ENCODE assay signal across 1 cellular context in the genomic region with DNA sequence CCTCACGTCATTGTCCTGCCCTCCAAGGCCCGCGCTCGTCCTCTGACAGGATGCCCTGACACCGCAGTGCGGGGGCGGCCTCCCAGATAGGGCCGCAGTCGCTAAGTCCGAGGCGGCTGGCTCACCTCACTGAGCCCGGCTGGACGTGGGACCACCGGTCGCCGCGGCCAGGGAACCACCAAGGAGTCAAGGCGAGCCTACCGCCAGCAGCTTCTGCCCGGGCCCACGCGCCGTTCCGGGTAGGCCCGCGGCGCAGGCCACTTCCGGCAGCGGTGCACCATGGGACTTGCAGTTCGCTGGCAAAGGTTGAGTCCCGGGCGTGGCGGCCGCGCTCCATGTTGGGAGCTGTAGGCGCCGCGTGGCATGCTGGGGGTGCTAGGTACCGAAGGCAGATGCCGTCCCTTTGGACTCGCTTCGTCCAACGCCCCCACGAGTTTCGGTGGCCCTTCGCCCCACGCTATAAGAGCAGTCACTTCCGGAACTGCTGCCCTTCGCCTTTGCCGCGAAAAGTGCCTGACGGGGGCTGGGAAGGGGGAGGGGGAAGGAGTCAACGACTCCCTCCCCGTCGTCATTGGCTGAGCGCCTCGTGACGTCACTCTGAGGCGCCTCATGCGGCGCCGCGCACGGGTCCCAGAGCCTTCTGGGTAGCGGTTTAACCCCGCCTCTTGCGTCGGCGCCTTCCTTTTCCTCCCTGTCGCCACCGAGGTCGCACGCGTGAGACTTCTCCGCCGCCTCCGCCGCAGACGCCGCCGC.
A peak's percentile ranks its signal among the peaks of the same experiment; 100 is the strongest.
TF ChIP-seq lines count a peak whose summit lies in the region.

Gene RPLP2 (plus strand): TSS at position 681 of the 753 bp plus-strand sequence. CDS start 268 bp downstream, outside the sequence.

TF ChIP-seq in HepG2, 621 proteins besides CTCF, POLR2A, EP300 and RAD21 (continued from another document and continues in another):
- TF ChIP-seq, protein P1, sequence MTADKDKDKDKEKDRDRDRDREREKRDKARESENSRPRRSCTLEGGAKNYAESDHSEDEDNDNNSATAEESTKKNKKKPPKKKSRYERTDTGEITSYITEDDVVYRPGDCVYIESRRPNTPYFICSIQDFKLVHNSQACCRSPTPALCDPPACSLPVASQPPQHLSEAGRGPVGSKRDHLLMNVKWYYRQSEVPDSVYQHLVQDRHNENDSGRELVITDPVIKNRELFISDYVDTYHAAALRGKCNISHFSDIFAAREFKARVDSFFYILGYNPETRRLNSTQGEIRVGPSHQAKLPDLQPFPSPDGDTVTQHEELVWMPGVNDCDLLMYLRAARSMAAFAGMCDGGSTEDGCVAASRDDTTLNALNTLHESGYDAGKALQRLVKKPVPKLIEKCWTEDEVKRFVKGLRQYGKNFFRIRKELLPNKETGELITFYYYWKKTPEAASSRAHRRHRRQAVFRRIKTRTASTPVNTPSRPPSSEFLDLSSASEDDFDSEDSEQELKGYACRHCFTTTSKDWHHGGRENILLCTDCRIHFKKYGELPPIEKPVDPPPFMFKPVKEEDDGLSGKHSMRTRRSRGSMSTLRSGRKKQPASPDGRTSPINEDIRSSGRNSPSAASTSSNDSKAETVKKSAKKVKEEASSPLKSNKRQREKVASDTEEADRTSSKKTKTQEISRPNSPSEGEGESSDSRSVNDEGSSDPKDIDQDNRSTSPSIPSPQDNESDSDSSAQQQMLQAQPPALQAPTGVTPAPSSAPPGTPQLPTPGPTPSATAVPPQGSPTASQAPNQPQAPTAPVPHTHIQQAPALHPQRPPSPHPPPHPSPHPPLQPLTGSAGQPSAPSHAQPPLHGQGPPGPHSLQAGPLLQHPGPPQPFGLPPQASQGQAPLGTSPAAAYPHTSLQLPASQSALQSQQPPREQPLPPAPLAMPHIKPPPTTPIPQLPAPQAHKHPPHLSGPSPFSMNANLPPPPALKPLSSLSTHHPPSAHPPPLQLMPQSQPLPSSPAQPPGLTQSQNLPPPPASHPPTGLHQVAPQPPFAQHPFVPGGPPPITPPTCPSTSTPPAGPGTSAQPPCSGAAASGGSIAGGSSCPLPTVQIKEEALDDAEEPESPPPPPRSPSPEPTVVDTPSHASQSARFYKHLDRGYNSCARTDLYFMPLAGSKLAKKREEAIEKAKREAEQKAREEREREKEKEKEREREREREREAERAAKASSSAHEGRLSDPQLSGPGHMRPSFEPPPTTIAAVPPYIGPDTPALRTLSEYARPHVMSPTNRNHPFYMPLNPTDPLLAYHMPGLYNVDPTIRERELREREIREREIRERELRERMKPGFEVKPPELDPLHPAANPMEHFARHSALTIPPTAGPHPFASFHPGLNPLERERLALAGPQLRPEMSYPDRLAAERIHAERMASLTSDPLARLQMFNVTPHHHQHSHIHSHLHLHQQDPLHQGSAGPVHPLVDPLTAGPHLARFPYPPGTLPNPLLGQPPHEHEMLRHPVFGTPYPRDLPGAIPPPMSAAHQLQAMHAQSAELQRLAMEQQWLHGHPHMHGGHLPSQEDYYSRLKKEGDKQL (CRISPR knock-in tag; IDR thresholded peaks at IDR 0.05; ENCODE audit: low read depth), result no peak
- TF ChIP-seq ZNF468 (CRISPR knock-in tag; IDR thresholded peaks at IDR 0.05) (peak; percentile 79; the same call in 1 of the 2 replicates), ZNF713 (CRISPR knock-in tag; IDR thresholded peaks at IDR 0.05) (no peak; the same call in 1 of the 2 replicates), ZNF558 (CRISPR knock-in tag; IDR thresholded peaks at IDR 0.05; ENCODE audit: borderline replicate concordance) (peak; percentile 83), KAT2B (IDR thresholded peaks at IDR 0.05; ENCODE audit: borderline replicate concordance, low read depth, low read length) (no peak), SNAPC2 (CRISPR knock-in tag; IDR thresholded peaks at IDR 0.05) (no peak), ZNF430 (CRISPR knock-in tag; IDR thresholded peaks at IDR 0.05) (peak; percentile 98), PHF21A (CRISPR knock-in tag; IDR thresholded peaks at IDR 0.05) (peak; percentile 87), SIX1 (CRISPR knock-in tag; IDR thresholded peaks at IDR 0.05; ENCODE audit: borderline replicate concordance) (no peak), SKIL (CRISPR knock-in tag; IDR thresholded peaks at IDR 0.05; ENCODE audit: borderline replicate concordance) (peak; percentile 21; the same call in 1 of the 2 replicates), NCOA5 (CRISPR knock-in tag; IDR thresholded peaks at IDR 0.05) (no peak), FOXK1 (CRISPR knock-in tag; IDR thresholded peaks at IDR 0.05; ENCODE audit: borderline replicate concordance, low read depth) (no peak; the same call in 1 of the 2 replicates), ZNF136 (CRISPR knock-in tag; IDR thresholded peaks at IDR 0.05; ENCODE audit: low read depth) (peak; percentile 85), SP1 (IDR thresholded peaks at IDR 0.05) (no peak), SP1 (CRISPR knock-in tag; IDR thresholded peaks at IDR 0.05) (peak; percentile 79; the same call in 1 of the 2 replicates), ERF (CRISPR knock-in tag; IDR thresholded peaks at IDR 0.05) (peak; percentile 34), ZNF512B (CRISPR knock-in tag; IDR thresholded peaks at IDR 0.05; ENCODE audit: borderline replicate concordance) (no peak), CEBPG (CRISPR knock-in tag; IDR thresholded peaks at IDR 0.05) (peak; percentile 36), ZNF644 (CRISPR knock-in tag; IDR thresholded peaks at IDR 0.05; ENCODE audit: low read depth) (no peak), NFATC3 (CRISPR knock-in tag; IDR thresholded peaks at IDR 0.05) (no peak), MBD4 (IDR thresholded peaks at IDR 0.05; ENCODE audit: borderline replicate concordance, low read length) (no peak), EED (CRISPR knock-in tag; IDR thresholded peaks at IDR 0.05) (peak; percentile 52; the same call in 1 of the 2 replicates), DMAP1 (CRISPR knock-in tag; IDR thresholded peaks at IDR 0.05) (peak; percentile 96), ZNF530 (CRISPR knock-in tag; IDR thresholded peaks at IDR 0.05; ENCODE audit: low read depth) (no peak), CHD2 (IDR thresholded peaks at IDR 0.05; ENCODE audit: low read depth, low read length) (peak; percentile 65; the same call in 1 of the 2 replicates), ZNF772 (CRISPR knock-in tag; IDR thresholded peaks at IDR 0.05) (peak; percentile 90; the same call in 1 of the 2 replicates), SIN3B (IDR thresholded peaks at IDR 0.05; ENCODE audit: low read length) (peak; percentile 49; the same call in 1 of the 2 replicates), ZNF512 (CRISPR knock-in tag; IDR thresholded peaks at IDR 0.05) (no peak), MIER2 (CRISPR knock-in tag; IDR thresholded peaks at IDR 0.05) (no peak), NFIB (CRISPR knock-in tag; IDR thresholded peaks at IDR 0.05; ENCODE audit: borderline replicate concordance) (no peak), THAP7 (CRISPR knock-in tag; IDR thresholded peaks at IDR 0.05) (peak; percentile 54; the same call in 1 of the 2 replicates)
- TF ChIP-seq, protein P2, sequence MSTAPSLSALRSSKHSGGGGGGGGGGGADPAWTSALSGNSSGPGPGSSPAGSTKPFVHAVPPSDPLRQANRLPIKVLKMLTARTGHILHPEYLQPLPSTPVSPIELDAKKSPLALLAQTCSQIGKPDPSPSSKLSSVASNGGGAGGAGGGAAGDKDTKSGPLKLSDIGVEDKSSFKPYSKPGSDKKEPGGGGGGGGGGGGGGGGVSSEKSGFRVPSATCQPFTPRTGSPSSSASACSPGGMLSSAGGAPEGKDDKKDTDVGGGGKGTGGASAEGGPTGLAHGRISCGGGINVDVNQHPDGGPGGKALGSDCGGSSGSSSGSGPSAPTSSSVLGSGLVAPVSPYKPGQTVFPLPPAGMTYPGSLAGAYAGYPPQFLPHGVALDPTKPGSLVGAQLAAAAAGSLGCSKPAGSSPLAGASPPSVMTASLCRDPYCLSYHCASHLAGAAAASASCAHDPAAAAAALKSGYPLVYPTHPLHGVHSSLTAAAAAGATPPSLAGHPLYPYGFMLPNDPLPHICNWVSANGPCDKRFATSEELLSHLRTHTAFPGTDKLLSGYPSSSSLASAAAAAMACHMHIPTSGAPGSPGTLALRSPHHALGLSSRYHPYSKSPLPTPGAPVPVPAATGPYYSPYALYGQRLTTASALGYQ (CRISPR knock-in tag; IDR thresholded peaks at IDR 0.05), result no peak; the same call in 1 of the 2 replicates
- TF ChIP-seq, protein P3, sequence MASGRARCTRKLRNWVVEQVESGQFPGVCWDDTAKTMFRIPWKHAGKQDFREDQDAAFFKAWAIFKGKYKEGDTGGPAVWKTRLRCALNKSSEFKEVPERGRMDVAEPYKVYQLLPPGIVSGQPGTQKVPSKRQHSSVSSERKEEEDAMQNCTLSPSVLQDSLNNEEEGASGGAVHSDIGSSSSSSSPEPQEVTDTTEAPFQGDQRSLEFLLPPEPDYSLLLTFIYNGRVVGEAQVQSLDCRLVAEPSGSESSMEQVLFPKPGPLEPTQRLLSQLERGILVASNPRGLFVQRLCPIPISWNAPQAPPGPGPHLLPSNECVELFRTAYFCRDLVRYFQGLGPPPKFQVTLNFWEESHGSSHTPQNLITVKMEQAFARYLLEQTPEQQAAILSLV (CRISPR knock-in tag; IDR thresholded peaks at IDR 0.05; ENCODE audit: borderline replicate concordance), result no peak; the same call in 1 of the 2 replicates
- TF ChIP-seq, protein P4, sequence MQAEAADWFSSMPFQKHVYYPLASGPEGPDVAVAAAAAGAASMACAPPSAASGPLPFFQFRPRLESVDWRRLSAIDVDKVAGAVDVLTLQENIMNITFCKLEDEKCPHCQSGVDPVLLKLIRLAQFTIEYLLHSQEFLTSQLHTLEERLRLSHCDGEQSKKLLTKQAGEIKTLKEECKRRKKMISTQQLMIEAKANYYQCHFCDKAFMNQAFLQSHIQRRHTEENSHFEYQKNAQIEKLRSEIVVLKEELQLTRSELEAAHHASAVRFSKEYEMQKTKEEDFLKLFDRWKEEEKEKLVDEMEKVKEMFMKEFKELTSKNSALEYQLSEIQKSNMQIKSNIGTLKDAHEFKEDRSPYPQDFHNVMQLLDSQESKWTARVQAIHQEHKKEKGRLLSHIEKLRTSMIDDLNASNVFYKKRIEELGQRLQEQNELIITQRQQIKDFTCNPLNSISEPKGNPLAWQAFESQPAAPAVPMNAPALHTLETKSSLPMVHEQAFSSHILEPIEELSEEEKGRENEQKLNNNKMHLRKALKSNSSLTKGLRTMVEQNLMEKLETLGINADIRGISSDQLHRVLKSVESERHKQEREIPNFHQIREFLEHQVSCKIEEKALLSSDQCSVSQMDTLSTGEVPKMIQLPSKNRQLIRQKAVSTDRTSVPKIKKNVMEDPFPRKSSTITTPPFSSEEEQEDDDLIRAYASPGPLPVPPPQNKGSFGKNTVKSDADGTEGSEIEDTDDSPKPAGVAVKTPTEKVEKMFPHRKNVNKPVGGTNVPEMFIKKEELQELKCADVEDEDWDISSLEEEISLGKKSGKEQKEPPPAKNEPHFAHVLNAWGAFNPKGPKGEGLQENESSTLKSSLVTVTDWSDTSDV (CRISPR knock-in tag; IDR thresholded peaks at IDR 0.05), result no peak; the same call in none of the 2 replicates
- TF ChIP-seq, protein P5, sequence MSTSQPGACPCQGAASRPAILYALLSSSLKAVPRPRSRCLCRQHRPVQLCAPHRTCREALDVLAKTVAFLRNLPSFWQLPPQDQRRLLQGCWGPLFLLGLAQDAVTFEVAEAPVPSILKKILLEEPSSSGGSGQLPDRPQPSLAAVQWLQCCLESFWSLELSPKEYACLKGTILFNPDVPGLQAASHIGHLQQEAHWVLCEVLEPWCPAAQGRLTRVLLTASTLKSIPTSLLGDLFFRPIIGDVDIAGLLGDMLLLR (CRISPR knock-in tag; IDR thresholded peaks at IDR 0.05), result peak; percentile 86; the same call in 1 of the 2 replicates
